31 cellular contexts compared by ENCODE assay signal in genomic region chr9:109739760-109740159, GRCh38. TPM values are rescaled to one million over a fixed set of nuclear protein-coding genes. Genes with fewer than 3 reads are reported as not detected.
"Had no signal": no experiment of that assay in that cellular context is flagged by ENCODE, and none has a peak within 500 bp of the region (broad histone marks: within the 10 kb centered on the region; RNA-seq: fewer than 3 reads in every experiment).

No MANE protein-coding gene starts in this region.

- H3K27me3 ChIP-seq: SJCRH30 had no signal

- H3K4me2 ChIP-seq: KMS-11 had no signal

- DNase-seq: activated CD4-positive, alpha-beta T cell treated with anti-CD3 and anti-CD28 coated beads, Interleukin-2, amount 10 ng/mL, durations not matched to agents 24 days and 14 days; activated CD4-positive, alpha-beta T cell treated with anti-CD3 and anti-CD28 coated beads, Interleukin-2, amount 50 U/mL, for 4 hours; activated CD8-positive, alpha-beta T cell treated with anti-CD3 and anti-CD28 coated beads for 36 hours; activated effector memory CD4-positive, alpha-beta T cell treated with anti-CD3 and anti-CD28 coated beads, Interleukin-2, amount 50 U/mL, for 16 hours; activated naive CD4-positive, alpha-beta T cell; activated naive CD4-positive, alpha-beta T cell treated with anti-CD3 and anti-CD28 coated beads, Interleukin-2, amount 50 U/mL, for 16 hours; activated naive CD8-positive, alpha-beta T cell treated with anti-CD3 and anti-CD28 coated beads for 36 hours; activated T-cell treated with anti-CD3 and anti-CD28 coated beads, Interleukin-2, amount 50 U/mL, for 1 hour; activated T-cell treated with anti-CD3 and anti-CD28 coated beads, Interleukin-2, amount 50 U/mL, for 72 hours; amniotic stem cell; aorta; caudate nucleus; cerebellar nuclear complex; NCI-H1092 treated with DMSO at 0.1 percent for 48 hours; NCI-H1417; NCI-H146; NCI-H187; NCI-H2029 treated with DMSO at 0.1 percent for 48 hours; NCI-H2171 treated with DMSO at 0.1 percent for 48 hours; NCI-H2227 treated with DMSO at 0.1 percent for 48 hours; NCI-H446; NCI-H510A treated with DMSO at 0.1 percent for 48 hours; NCI-H526 treated with DMSO at 0.1 percent for 48 hours; NCI-H774; SJCRH30 had no signal

- ATAC-seq: activated CD8-positive, alpha-beta T cell treated with anti-CD3 and anti-CD28 coated beads for 36 hours; activated T-cell treated with anti-CD3 and anti-CD28 coated beads, Interleukin-2, amount 50 U/mL, for 72 hours; activated T-helper 17 cell treated with anti-CD3 and anti-CD28 coated beads, Interleukin-2, amount 50 U/mL, for 72 hours; Right ventricle myocardium inferior had no signal

- H3K36me3 ChIP-seq: SJCRH30 had no signal

- H3K27ac ChIP-seq: KMS-11, RWPE1, SJCRH30, SK-N-MC had no signal

- H3K9me3 ChIP-seq: SJCRH30 had no signal

- H3K4me3 ChIP-seq: SJCRH30, SK-N-MC had no signal

RNA-seq across cellular contexts. Expression of gene PALM2AKAP2, which starts 40.2 kb away (rescaled TPM):
- total RNA-seq: activated CD8-positive, alpha-beta memory T cell treated with anti-CD3 and anti-CD28 coated beads for 36 hours; activated CD8-positive, alpha-beta T cell treated with anti-CD3 and anti-CD28 coated beads for 36 hours; activated naive CD8-positive, alpha-beta T cell treated with anti-CD3 and anti-CD28 coated beads for 36 hours had no signal
